In genomic region chr2:195660265-195660890, GRCh38 we compare ENCODE assay signal across 8 cellular contexts. TPM values are rescaled to one million over a fixed set of nuclear protein-coding genes. Genes with fewer than 3 reads are reported as not detected.
DNase-seq lines count a peak whose midpoint lies in the region; ATAC-seq and TF ChIP-seq lines count a peak whose summit lies in the region.

No MANE protein-coding gene starts in this region.

- ATAC-seq in heart right ventricle (no peak), left ventricle myocardium superior (no peak), lower lobe of right lung (no peak), GM19328 (IDR thresholded peaks at IDR 0.05; ENCODE audit: unreplicated experiment) (no peak)

- no peaks in the 10 kb centered on the region for H3K27me3 ChIP-seq in heart right ventricle
- H3K27me3 ChIP-seq in lower lobe of right lung (ENCODE audit: low read depth): no peaks in the 10 kb centered on the region

- H3K36me3 ChIP-seq in heart right ventricle (peaks cover 0 to 5% (median 0%) of the 10 kb centered on the region in 9 donors), lower lobe of right lung (no peaks in the 10 kb centered on the region)

- H3K4me1 ChIP-seq in heart right ventricle (peaks cover 0 to 53% (median 29%) of the 10 kb centered on the region in 9 donors), lower lobe of right lung (peaks cover 26% of the 10 kb centered on the region)

- H3K4me3 ChIP-seq in heart right ventricle (peak overlapping the region in 4 of 10 donors; percentile 87 to 97 (median 92)), lower lobe of right lung (peak overlapping the region; percentile 9)

- TF ChIP-seq CTCF in heart right ventricle (IDR thresholded peaks at IDR 0.05) (peak; percentile 73 to 89 (median 86)), lower lobe of right lung (IDR thresholded peaks at IDR 0.05) (peak; percentile 81)

- peak in 1 of 2 donors; percentile 81 for DNase-seq in heart right ventricle
- DNase-seq in left ventricle myocardium superior: no peak
- DNase-seq in NCI-H2081 treated with DMSO at 0.1 percent for 48 hours (lab: John Stamatoyannopoulos, UW): peak; percentile 26
- DNase-seq in activated CD4-positive, CD25-positive, alpha-beta regulatory T cell treated with anti-CD3 and anti-CD28 coated beads, Interleukin-2, amount 50 U/mL, for 16 hours (ENCODE audit: low read depth, low spot score): peak; percentile 74
- DNase-seq in central memory CD4-positive, alpha-beta T cell: peak; percentile 70
- no peak for DNase-seq in lower lobe of right lung
- peak; percentile 32 for DNase-seq in stimulated activated CD8-positive, alpha-beta memory T cell treated with anti-CD3 and anti-CD28 coated beads, Interleukin-12 subunit alpha, Interleukin-12 subunit beta, amount 100 ng/mL, for 4 hours (ENCODE audit: low read depth)

- H3K27ac ChIP-seq in heart right ventricle: peak overlapping the region in 2 of 10 donors; percentile 98 to 99
- no peak overlapping the region for H3K27ac ChIP-seq in lower lobe of right lung

- intact Hi-C loops in heart right ventricle (cut with DNase I) (loop anchor here in 9 of 10 donors (2.0 to 10.0 kb wide), 6 partner anchors 83 to 404 kb away; partner anchors contain the start of gene DNAH7 (in 3 of the 9)), left ventricle myocardium superior (cut with micrococcal nuclease) (loop anchor here (5.0 kb wide), 1 partner anchor 83 kb away; no protein-coding TSS in a partner anchor), lower lobe of right lung (cut with DNase I) (no loop called here)

- H3K9me3 ChIP-seq in heart right ventricle: no peaks in the 10 kb centered on the region
- H3K9me3 ChIP-seq in lower lobe of right lung: no peaks in the 10 kb centered on the region

- 31 to 40% methylated on average over 5 of the region's 5 CpGs for WGBS in heart right ventricle, 2 donors

RNA-seq across cellular contexts. Expression of gene SLC39A10, which starts 3.4 kb away (rescaled TPM):
- total RNA-seq in heart right ventricle (10 to 100 TPM in 3 of 10 donors, 1 to 10 TPM in 7; 7.5 to 12.9 (median 9.0) TPM), left ventricle myocardium superior (9.7 TPM), lower lobe of right lung (37.2 TPM)
- polyA plus RNA-seq in heart right ventricle: 1 to 10 TPM; 5.9 to 6.1 TPM

Comparison
In these comparisons a context has a peak if more than half of its experiments do, and no peak if none do; other contexts are left out.
1. DNase-seq: peak in NCI-H2081 treated with DMSO at 0.1 percent for 48 hours (single experiment), activated CD4-positive, CD25-positive, alpha-beta regulatory T cell treated with anti-CD3 and anti-CD28 coated beads, Interleukin-2, amount 50 U/mL, for 16 hours (single experiment), central memory CD4-positive, alpha-beta T cell (single experiment) and stimulated activated CD8-positive, alpha-beta memory T cell treated with anti-CD3 and anti-CD28 coated beads, Interleukin-12 subunit alpha, Interleukin-12 subunit beta, amount 100 ng/mL, for 4 hours (single experiment); none in left ventricle myocardium superior (single experiment) and lower lobe of right lung (single experiment).